In genomic region chr1:109559995-109560394, GRCh38 we compare ENCODE assay signal across 24 cellular contexts. TPM values are rescaled to one million over a fixed set of nuclear protein-coding genes. Genes with fewer than 3 reads are reported as not detected.
"Had no signal": no experiment of that assay in that cellular context is flagged by ENCODE, and none has a peak within 500 bp of the region (broad histone marks: within the 10 kb centered on the region; RNA-seq: fewer than 3 reads in every experiment).

No MANE protein-coding gene starts in this region.

- H2AFZ ChIP-seq: neural progenitor cell had no signal

- H3K9ac ChIP-seq: neural progenitor cell had no signal

- H3K27ac ChIP-seq: dorsolateral prefrontal cortex, gastroesophageal sphincter, heart left ventricle, neural progenitor cell, prostate gland, right atrium auricular region, tibial nerve had no signal

- H3K27ac Mint-ChIP-seq: activated CD4-positive, alpha-beta memory T cell treated with anti-CD3 and anti-CD28 coated beads for 36 hours; activated T-helper 17 cell treated with anti-CD3 and anti-CD28 coated beads, Interleukin-2, amount 50 U/mL, for 72 hours; brain; neural progenitor cell; stimulated activated naive CD8-positive, alpha-beta T cell treated with anti-CD3 and anti-CD28 coated beads, Interleukin-15, Interleukin-2, amounts not matched to agents 100 ng/mL and 50 ng/mL, for 24 hours; T-helper 2 cell treated with Interferon-gamma antibody and Interleukin-4, amounts not matched to agents 5 μg/mL and 100 μg/mL, for 36 hours had no signal

- H3K27me3 Mint-ChIP-seq: activated CD4-positive, alpha-beta memory T cell treated with anti-CD3 and anti-CD28 coated beads for 36 hours; activated T-helper 17 cell treated with anti-CD3 and anti-CD28 coated beads, Interleukin-2, amount 50 U/mL, for 72 hours; naive B cell; stimulated activated naive CD8-positive, alpha-beta T cell treated with anti-CD3 and anti-CD28 coated beads, Interleukin-15, Interleukin-2, amounts not matched to agents 100 ng/mL and 50 ng/mL, for 24 hours had no signal

- H3K27me3 ChIP-seq: dorsolateral prefrontal cortex, gastroesophageal sphincter, heart left ventricle, neural progenitor cell, right atrium auricular region, tibial nerve had no signal

- H3K4me3 Mint-ChIP-seq: activated CD4-positive, alpha-beta memory T cell treated with anti-CD3 and anti-CD28 coated beads for 36 hours; activated T-helper 17 cell treated with anti-CD3 and anti-CD28 coated beads, Interleukin-2, amount 50 U/mL, for 72 hours; brain; endodermal cell; naive B cell; neural progenitor cell; stimulated activated naive CD8-positive, alpha-beta T cell treated with anti-CD3 and anti-CD28 coated beads, Interleukin-15, Interleukin-2, amounts not matched to agents 100 ng/mL and 50 ng/mL, for 24 hours; T-helper 2 cell treated with Interferon-gamma antibody and Interleukin-4, amounts not matched to agents 5 μg/mL and 100 μg/mL, for 36 hours had no signal

- H3K4me2 ChIP-seq: neural progenitor cell had no signal

- H3K9me3 Mint-ChIP-seq: activated CD4-positive, alpha-beta memory T cell treated with anti-CD3 and anti-CD28 coated beads for 36 hours; activated T-helper 17 cell treated with anti-CD3 and anti-CD28 coated beads, Interleukin-2, amount 50 U/mL, for 72 hours; brain; endodermal cell; naive B cell; neural progenitor cell; stimulated activated naive CD8-positive, alpha-beta T cell treated with anti-CD3 and anti-CD28 coated beads, Interleukin-15, Interleukin-2, amounts not matched to agents 100 ng/mL and 50 ng/mL, for 24 hours; T-helper 2 cell treated with Interferon-gamma antibody and Interleukin-4, amounts not matched to agents 5 μg/mL and 100 μg/mL, for 36 hours had no signal

- H3K36me3 ChIP-seq: gastroesophageal sphincter, heart left ventricle, neural progenitor cell, prostate gland, right atrium auricular region, tibial nerve had no signal

- H3K9me3 ChIP-seq: gastroesophageal sphincter, heart left ventricle, mucosa of descending colon, prostate gland, right atrium auricular region, tibial nerve had no signal

- DNase-seq: activated CD4-positive, alpha-beta memory T cell treated with anti-CD3 and anti-CD28 coated beads for 36 hours; activated CD4-positive, alpha-beta T cell treated with anti-CD3 and anti-CD28 coated beads for 4 hours; activated naive CD4-positive, alpha-beta T cell; activated T-cell treated with anti-CD3 and anti-CD28 coated beads for 4 hours; anterior cingulate cortex; caudate nucleus; dorsolateral prefrontal cortex; endodermal cell; erythroblast; heart left ventricle; left ventricle myocardium superior; mucosa of descending colon; naive B cell had no signal

- ATAC-seq: activated T-helper 17 cell treated with anti-CD3 and anti-CD28 coated beads, Interleukin-2, amount 50 U/mL, for 72 hours; gastroesophageal sphincter; heart left ventricle; left ventricle myocardium superior had no signal

- H3K4me3 ChIP-seq: dorsolateral prefrontal cortex, gastroesophageal sphincter, heart left ventricle, mucosa of descending colon, neural progenitor cell, prostate gland, right atrium auricular region, tibial nerve had no signal

- H3K36me3 Mint-ChIP-seq: naive B cell had no signal

RNA-seq across cellular contexts. Expression of gene GPR61, which starts 20.3 kb away (rescaled TPM):
- total RNA-seq: gastroesophageal sphincter, osteocyte had no signal

RNA-seq across cellular contexts. Expression of gene GNAT2, which starts 59.4 kb away (rescaled TPM):
- total RNA-seq: endodermal cell, gastroesophageal sphincter, heart left ventricle, left ventricle myocardium superior, mucosa of descending colon, osteocyte, prostate gland, skeletal muscle tissue, tibial nerve had no signal
- polyA plus RNA-seq: heart left ventricle had no signal
